8 cellular contexts compared by ENCODE assay signal in the genomic region with DNA sequence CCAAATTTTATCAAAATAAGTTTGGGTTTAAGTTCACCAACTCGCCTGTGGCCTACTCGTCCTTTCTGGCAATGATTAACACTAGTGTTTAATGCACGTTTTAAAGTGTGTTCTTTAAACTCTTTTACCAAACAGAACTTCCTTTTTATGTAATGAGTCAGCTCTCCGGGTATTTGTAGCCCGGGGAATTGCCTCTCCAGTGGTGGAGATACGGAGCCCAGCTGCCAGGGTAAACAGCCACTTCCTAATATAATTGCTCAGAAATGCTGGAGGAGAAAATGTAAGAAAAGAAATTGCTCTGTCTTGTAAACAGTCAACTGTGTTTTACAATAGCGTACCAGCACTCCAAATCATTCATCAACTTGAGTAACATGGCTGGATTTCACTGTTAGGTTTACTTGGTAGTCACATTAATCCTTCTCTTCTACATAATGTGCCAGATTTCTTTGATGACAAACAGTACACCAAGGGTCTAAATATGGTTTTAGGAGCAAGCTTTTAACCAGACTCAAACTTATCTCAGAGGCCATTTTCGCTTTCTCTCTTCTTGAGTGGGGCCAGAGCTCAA.
A peak's percentile ranks its signal among the peaks of the same experiment; 100 is the strongest.
DNase-seq lines count a peak whose midpoint lies in the region; ATAC-seq and TF ChIP-seq lines count a peak whose summit lies in the region.

No MANE protein-coding gene starts in this region.

- H3K4me3 Mint-ChIP-seq in natural killer cell treated with Interleukin-12 subunit alpha and Interleukin-12 subunit beta and Interleukin-15 and Interleukin-18, amount 100 ng/mL, for 72 hours, result peak overlapping the region; percentile 60

- peaks cover 26 to 31% (median 29%) of the 10 kb centered on the region in 4 donors for H3K4me1 ChIP-seq in esophagus muscularis mucosa

- peak; percentile 95 for DNase-seq in ELR (ENCODE audit: low read depth)
- peak; percentile 90 for DNase-seq in HT1080 (ENCODE audit: low read depth)
- DNase-seq in SW 1271 (lab: John Stamatoyannopoulos, UW), result peak; percentile 73 to 95
- DNase-seq in esophagus muscularis mucosa (ENCODE audit: extremely low spot score), result no peak
- DNase-seq in natural killer cell treated with Interleukin-12 subunit alpha and Interleukin-12 subunit beta and Interleukin-15 and Interleukin-18, amount 100 ng/mL, for 72 hours (ENCODE audit: low spot score), result no peak
- DNase-seq in G401 (ENCODE audit: low spot score), result no peak
- DNase-seq in stimulated activated CD4-positive, alpha-beta T cell treated with anti-CD3 and anti-CD28 coated beads, Interleukin-4, amount 100 ng/mL, for 24 hours, result no peak

- no peaks in the 10 kb centered on the region for H3K27me3 Mint-ChIP-seq in natural killer cell treated with Interleukin-12 subunit alpha and Interleukin-12 subunit beta and Interleukin-15 and Interleukin-18, amount 100 ng/mL, for 72 hours

- H3K4me3 ChIP-seq in esophagus muscularis mucosa, result no peak overlapping the region

- H3K27ac Mint-ChIP-seq in natural killer cell treated with Interleukin-12 subunit alpha and Interleukin-12 subunit beta and Interleukin-15 and Interleukin-18, amount 100 ng/mL, for 72 hours, result peak overlapping the region; percentile 67 to 95

- H3K27ac ChIP-seq in esophagus muscularis mucosa (replicated peaks in 1 of 4), result peak overlapping the region; percentile 67 to 73 (median 70)

- no peak for TF ChIP-seq EP300 in esophagus muscularis mucosa (IDR thresholded peaks at IDR 0.05)

- no peaks in the 10 kb centered on the region for H3K36me3 ChIP-seq in esophagus muscularis mucosa

- no peaks in the 10 kb centered on the region for H3K9me3 Mint-ChIP-seq in natural killer cell treated with Interleukin-12 subunit alpha and Interleukin-12 subunit beta and Interleukin-15 and Interleukin-18, amount 100 ng/mL, for 72 hours

- in situ Hi-C loops in G401 (cut with HindIII; ENCODE audit: low sequenced_read_pairs), result no loop called here

- H3K27me3 ChIP-seq in esophagus muscularis mucosa, result no peaks in the 10 kb centered on the region

- peaks cover 9% of the 10 kb centered on the region for H3K36me3 Mint-ChIP-seq in natural killer cell treated with Interleukin-12 subunit alpha and Interleukin-12 subunit beta and Interleukin-15 and Interleukin-18, amount 100 ng/mL, for 72 hours

- peaks cover 32 to 46% of the 10 kb centered on the region in 2 donors for H3K4me1 Mint-ChIP-seq in natural killer cell treated with Interleukin-12 subunit alpha and Interleukin-12 subunit beta and Interleukin-15 and Interleukin-18, amount 100 ng/mL, for 72 hours (ENCODE audit: low read depth in 2 of 2)

- peak; percentile 67 for ATAC-seq in GM21390 (IDR thresholded peaks at IDR 0.05; ENCODE audit: unreplicated experiment)
- no peak for ATAC-seq in natural killer cell treated with Interleukin-12 subunit alpha and Interleukin-12 subunit beta and Interleukin-15 and Interleukin-18, amount 100 ng/mL, for 72 hours

- no peak for TF ChIP-seq POLR2A in esophagus muscularis mucosa (IDR thresholded peaks at IDR 0.05; ENCODE audit: low read depth)

- TF ChIP-seq CTCF in esophagus muscularis mucosa (IDR thresholded peaks at IDR 0.05), result no peak

- no peaks in the 10 kb centered on the region for H3K9me3 ChIP-seq in esophagus muscularis mucosa

- 9% methylated on average over 8 of the region's 8 CpGs for WGBS in esophagus muscularis mucosa

- intact Hi-C loops in esophagus muscularis mucosa (cut with DNase I), result no loop called here

Comparison
In these comparisons a context has a peak if more than half of its experiments do, and no peak if none do; other contexts are left out.
1. DNase-seq: peak in ELR (single experiment), HT1080 (single experiment) and SW 1271 (2 of 2); none in esophagus muscularis mucosa (single experiment), natural killer cell treated with Interleukin-12 subunit alpha and Interleukin-12 subunit beta and Interleukin-15 and Interleukin-18, amount 100 ng/mL, for 72 hours (single experiment), G401 (single experiment) and stimulated activated CD4-positive, alpha-beta T cell treated with anti-CD3 and anti-CD28 coated beads, Interleukin-4, amount 100 ng/mL, for 24 hours (single experiment).